ENCODE assay signal across 8 cellular contexts in genomic region chr7:150876817-150877526, GRCh38. TPM values are rescaled to one million over a fixed set of nuclear protein-coding genes. Genes with fewer than 3 reads are reported as not detected.
DNase-seq lines count a peak whose midpoint lies in the region; ATAC-seq and TF ChIP-seq lines count a peak whose summit lies in the region.

No MANE protein-coding gene starts in this region.

- WGBS in lung, 2 donors, result 6 to 7% methylated on average over 15 to 19 of the region's 19 CpGs

- H3K9me2 ChIP-seq in GM23338 (ENCODE audit: insufficient read depth), result no peaks in the 10 kb centered on the region

- H3K36me3 Mint-ChIP-seq in GM23338 (ENCODE audit: low read depth), result peaks cover 4% of the 10 kb centered on the region; the same call in 2 of the 3 replicates

- H3K4me1 ChIP-seq in GM23338 (ENCODE audit: insufficient read depth), result peaks cover 4% of the 10 kb centered on the region; the same call in 1 of the 2 replicates
- H3K4me1 ChIP-seq in lung (ENCODE audit: control insufficient read depth in 2 of 2, insufficient read depth in 2 of 2, low read length in 2 of 2), result no peaks in the 10 kb centered on the region

- H3K36me3 ChIP-seq in GM23338 (ENCODE audit: insufficient read depth) (no peaks in the 10 kb centered on the region), lung (ENCODE audit: control insufficient read depth in 2 of 2, insufficient read depth in 2 of 2, low read length in 2 of 2) (no peaks in the 10 kb centered on the region)

- H3K4me1 Mint-ChIP-seq in GM23338, result peaks cover 20% of the 10 kb centered on the region

- no peak overlapping the region; the same call in 1 of the 2 replicates for H3K4me2 ChIP-seq in GM23338

- H3K9me3 ChIP-seq in lung (ENCODE audit: control insufficient read depth in 2 of 2, insufficient read depth in 1 of 2, low read length in 1 of 2), result peaks cover 0 to 14% of the 10 kb centered on the region in 2 donors

- H4K20me1 ChIP-seq in GM23338 (replicated peaks; ENCODE audit: insufficient read depth), result no peaks in the 10 kb centered on the region

- peaks cover 13% of the 10 kb centered on the region for H3K27me3 Mint-ChIP-seq in GM23338 (ENCODE audit: insufficient read depth, low read depth, poor library complexity)

- peaks cover 5% of the 10 kb centered on the region; the same call in 1 of the 3 replicates for H3K9me3 Mint-ChIP-seq in GM23338

- H2AFZ ChIP-seq in GM23338, result no peak overlapping the region; the same call in 1 of the 2 replicates

- H3K79me2 ChIP-seq in GM23338 (replicated peaks; ENCODE audit: insufficient read depth), result no peaks in the 10 kb centered on the region

- H3K4me3 Mint-ChIP-seq in GM23338, result peak overlapping the region; percentile 58; the same call in 2 of the 3 replicates

- no peak overlapping the region for H3K27ac ChIP-seq in GM23338 (ENCODE audit: low read depth)
- no peak overlapping the region for H3K27ac ChIP-seq in lung (ENCODE audit: low read depth in 1 of 2, low read length in 1 of 2)

- ATAC-seq in GM23338 (peak; percentile 92), lung (ENCODE audit: insufficient read depth, low FRiP score) (peak; percentile 89), HG02759 (IDR thresholded peaks at IDR 0.05; ENCODE audit: unreplicated experiment) (no peak)

- H3K27ac Mint-ChIP-seq in GM23338, result no peak overlapping the region

- H3F3A ChIP-seq in GM23338 (replicated peaks; ENCODE audit: low read depth), result no peaks in the 10 kb centered on the region

- DNase-seq in AG10803 (ENCODE audit: low read depth) (peak; percentile 74), GM23338 (ENCODE audit: low spot score) (peak; percentile 95), NCI-H2196 (lab: John Stamatoyannopoulos, UW; ENCODE audit: unreplicated experiment) (peak; percentile 87), lung (ENCODE audit: low spot score) (peak; percentile 55)
- peak; percentile 43 to 45 for DNase-seq in activated CD4-positive, alpha-beta T cell treated with anti-CD3 and anti-CD28 coated beads for 4 hours
- DNase-seq in effector CD4-positive, alpha-beta T cell, result peak; percentile 17
- peak; percentile 31 to 63 (median 41) for DNase-seq in stimulated activated naive CD4-positive, alpha-beta T cell (lab: John Stamatoyannopoulos, UW)

- peak; percentile 68 for TF ChIP-seq CTCF in AG10803 (conservative IDR thresholded peaks at IDR 0.05; ENCODE audit: low read length)
- peak; percentile 73 to 77 for TF ChIP-seq CTCF in GM23338 (conservative IDR thresholded peaks at IDR 0.05; ENCODE audit: low read depth in 2 of 2)
- TF ChIP-seq CTCF in lung (IDR thresholded peaks at IDR 0.05; ENCODE audit: control extremely low read depth, extremely low read depth), result peak; percentile 34

- H3K27me3 ChIP-seq in GM23338 (ENCODE audit: insufficient read depth), result no peaks in the 10 kb centered on the region
- no peaks in the 10 kb centered on the region for H3K27me3 ChIP-seq in lung (ENCODE audit: control insufficient read depth, insufficient read depth)

- no peak overlapping the region for H3K4me3 ChIP-seq in AG10803 (ENCODE audit: low read length)
- no peak overlapping the region for H3K4me3 ChIP-seq in GM23338
- H3K4me3 ChIP-seq in lung, result no peak overlapping the region

TF ChIP-seq in GM23338, 12 proteins besides CTCF, POLR2A, EP300 and RAD21:
- TF ChIP-seq EZH2phosphoT487 (IDR thresholded peaks at IDR 0.05; ENCODE audit: unreplicated experiment) (no peak), ZNF462 (CRISPR knock-in tag; IDR thresholded peaks at IDR 0.05) (peak; percentile 64; the same call in 1 of the 2 replicates), ETS1 (IDR thresholded peaks at IDR 0.05) (no peak), ZNF331 (CRISPR knock-in tag; IDR thresholded peaks at IDR 0.05; ENCODE audit: low read depth) (no peak)

RNA-seq across cellular contexts. Expression of gene AOC1, which starts 24.7 kb away (rescaled TPM):
- 0.47 TPM in 1 of 2 replicates, not detected in the other for total RNA-seq in GM23338 (2014; rRNA removed; shearing (Covaris generic))
- polyA plus RNA-seq in GM23338 (2016; fragmentation: Nextera tagmentation; extraction: Ambion mirVana) (not detected in 2 replicates), lung (1 to 10 TPM in 1 of 2 donors, under 1 TPM in 1; 0.35 to 1.3 TPM)
- under 1 TPM; 0.48 to 0.92 TPM for total RNA-seq in lung

Comparison
In these comparisons a context has a peak if more than half of its experiments do, and no peak if none do; other contexts are left out.
1. DNase-seq: peak in every context shown above with its lines; median percentile 95 in GM23338; 87 in NCI-H2196; 74 in AG10803; 55 in lung; 44 in activated CD4-positive, alpha-beta T cell treated with anti-CD3 and anti-CD28 coated beads for 4 hours; 41 in stimulated activated naive CD4-positive, alpha-beta T cell; 17 in effector CD4-positive, alpha-beta T cell.